ENCODE assay signal across 8 cellular contexts in the genomic region with DNA sequence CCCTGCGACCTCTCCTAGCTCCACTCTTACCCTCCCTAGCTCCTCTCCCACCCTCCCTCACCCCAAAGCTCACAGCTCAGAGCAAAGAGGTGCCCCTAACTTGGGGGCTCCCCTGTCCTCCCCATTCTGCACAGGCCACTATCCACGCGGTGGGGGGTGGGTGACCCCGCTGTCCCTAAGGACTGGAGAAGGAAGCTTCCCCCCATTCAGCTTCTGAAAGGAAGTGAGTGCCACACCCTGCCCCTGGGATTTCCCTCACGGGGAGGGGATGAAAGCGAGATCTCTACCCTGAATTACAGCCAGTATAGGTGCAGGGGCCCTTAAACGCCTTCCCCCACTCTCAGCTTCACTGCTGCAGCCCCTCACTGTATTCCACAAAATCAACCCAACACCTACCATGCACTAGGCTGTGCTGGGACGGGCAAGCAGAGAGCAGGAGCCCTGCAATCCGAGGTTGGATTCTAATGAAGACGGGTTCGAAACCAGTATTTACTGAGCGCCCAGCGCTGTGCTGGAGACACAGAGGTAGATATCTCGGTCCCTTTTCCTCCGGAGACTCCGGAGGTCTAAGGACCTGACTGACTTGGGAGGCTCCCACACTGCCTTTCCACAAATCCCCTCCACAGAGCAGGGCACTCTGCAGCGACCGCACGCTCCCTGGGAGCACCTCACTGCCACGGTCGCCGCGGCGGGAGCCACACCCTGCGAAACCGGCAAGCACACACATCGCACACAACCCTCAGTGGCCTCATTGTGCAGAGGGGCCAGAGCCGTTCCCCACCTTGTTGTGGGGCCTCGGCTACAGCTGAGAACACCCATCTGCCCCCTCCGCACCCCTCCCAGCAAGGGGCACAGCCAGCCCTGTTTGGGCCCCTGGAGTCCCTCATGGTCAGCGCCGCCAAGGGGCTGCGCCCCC. TPM values are rescaled to one million over a fixed set of nuclear protein-coding genes. Genes with fewer than 3 reads are reported as not detected.
DNase-seq lines count a peak whose midpoint lies in the region; ATAC-seq and TF ChIP-seq lines count a peak whose summit lies in the region.

No MANE protein-coding gene starts in this region.

- no peaks in the 10 kb centered on the region for H3K9me3 ChIP-seq in H9 (ENCODE audit: control insufficient read depth, low read depth, low read length)
- H3K9me3 ChIP-seq in sigmoid colon: no peaks in the 10 kb centered on the region

- no peak for ATAC-seq in GM21529 (IDR thresholded peaks at IDR 0.05; ENCODE audit: unreplicated experiment)

- no peak overlapping the region for H3K56ac ChIP-seq in H9 (ENCODE audit: insufficient read length, low read depth, low read length)

- peaks cover 2% of the 10 kb centered on the region for H4K20me1 ChIP-seq in H9 (ENCODE audit: control insufficient read depth, insufficient read depth, insufficient read length)

- H3K9me3 Mint-ChIP-seq in H9: no peaks in the 10 kb centered on the region; a peak in 2 of 5 replicates
- H3K9me3 Mint-ChIP-seq in activated T-helper 1 cell treated with anti-CD3 and anti-CD28 coated beads, Interleukin-12 subunit alpha, Interleukin-12 subunit beta, Interleukin-2, Interleukin-4 antibody, amounts not matched to agents 30 ng/mL and 10 ng/mL and 1 ng/mL, durations not matched to agents 14 hours and 24 hours and 36 hours: no peaks in the 10 kb centered on the region
- no peaks in the 10 kb centered on the region for H3K9me3 Mint-ChIP-seq in glutamatergic neuron (ENCODE audit: unreplicated experiment)

- no peak overlapping the region for H2BK5ac ChIP-seq in H9 (ENCODE audit: insufficient read length, low read length)

- TF ChIP-seq POLR2A in sigmoid colon (IDR thresholded peaks at IDR 0.05): no peak

- H3K4me1 ChIP-seq in ACC112 (ENCODE audit: control insufficient read depth, insufficient read depth, low read length, unreplicated experiment): peaks cover 46% of the 10 kb centered on the region
- no peaks in the 10 kb centered on the region; the same call in 1 of the 2 replicates for H3K4me1 ChIP-seq in H9 (ENCODE audit: insufficient read depth, low read length)
- peaks cover 0 to 67% (median 52%) of the 10 kb centered on the region in 4 donors for H3K4me1 ChIP-seq in sigmoid colon

- H3K27me3 Mint-ChIP-seq in H9 (ENCODE audit: low read depth): peaks cover 80% of the 10 kb centered on the region
- H3K27me3 Mint-ChIP-seq in activated T-helper 1 cell treated with anti-CD3 and anti-CD28 coated beads, Interleukin-12 subunit alpha, Interleukin-12 subunit beta, Interleukin-2, Interleukin-4 antibody, amounts not matched to agents 30 ng/mL and 10 ng/mL and 1 ng/mL, durations not matched to agents 14 hours and 24 hours and 36 hours (ENCODE audit: insufficient read depth): peaks cover 10% of the 10 kb centered on the region
- peaks cover 27% of the 10 kb centered on the region for H3K27me3 Mint-ChIP-seq in glutamatergic neuron (ENCODE audit: unreplicated experiment)

- H3K4me1 Mint-ChIP-seq in H9 (peaks cover 35 to 59% of the 10 kb centered on the region in 2 experiments), glutamatergic neuron (ENCODE audit: low read depth, unreplicated experiment) (peaks cover 10% of the 10 kb centered on the region)
- peaks cover 63% of the 10 kb centered on the region for H3K4me1 Mint-ChIP-seq in activated T-helper 1 cell treated with anti-CD3 and anti-CD28 coated beads, Interleukin-12 subunit alpha, Interleukin-12 subunit beta, Interleukin-2, Interleukin-4 antibody, amounts not matched to agents 30 ng/mL and 10 ng/mL and 1 ng/mL, durations not matched to agents 14 hours and 24 hours and 36 hours (ENCODE audit: low read depth)

- H3K79me1 ChIP-seq in H9 (ENCODE audit: insufficient read depth, low read depth, low read length, poor library complexity, severe bottlenecking): no peaks in the 10 kb centered on the region

- no peak for TF ChIP-seq EP300 in sigmoid colon (IDR thresholded peaks at IDR 0.05)

- peak overlapping the region; percentile 24 for H3K18ac ChIP-seq in H9 (ENCODE audit: insufficient read length, low read depth, low read length)

- H3K4me3 Mint-ChIP-seq in H9: peak overlapping the region; percentile 81 to 92
- H3K4me3 Mint-ChIP-seq in activated T-helper 1 cell treated with anti-CD3 and anti-CD28 coated beads, Interleukin-12 subunit alpha, Interleukin-12 subunit beta, Interleukin-2, Interleukin-4 antibody, amounts not matched to agents 30 ng/mL and 10 ng/mL and 1 ng/mL, durations not matched to agents 14 hours and 24 hours and 36 hours: peak overlapping the region; percentile 97
- peak overlapping the region; percentile 78 for H3K4me3 Mint-ChIP-seq in glutamatergic neuron (ENCODE audit: unreplicated experiment)

- no peak overlapping the region for H3K4ac ChIP-seq in H9 (ENCODE audit: low read depth, low read length)

- no peaks in the 10 kb centered on the region for H3K27me3 ChIP-seq in ACC112 (ENCODE audit: insufficient read depth, low read length)
- peaks cover 53% of the 10 kb centered on the region for H3K27me3 ChIP-seq in H9 (ENCODE audit: insufficient read depth, low read length)
- no peaks in the 10 kb centered on the region for H3K27me3 ChIP-seq in sigmoid colon

- no peak overlapping the region for H3T11ph ChIP-seq in H9 (ENCODE audit: low read length)

- intact Hi-C loops in activated T-helper 1 cell treated with anti-CD3 and anti-CD28 coated beads, Interleukin-12 subunit alpha, Interleukin-12 subunit beta, Interleukin-2, Interleukin-4 antibody, amounts not matched to agents 30 ng/mL and 10 ng/mL and 1 ng/mL, durations not matched to agents 14 hours and 24 hours and 36 hours (cut with micrococcal nuclease): loop anchor here (1.0 to 5.0 kb wide), 3 partner anchors 16 to 47 kb away; partner anchors contain the start of gene EEF1G
- intact Hi-C loops in sigmoid colon (cut with DNase I): loop anchor here (2.0 kb wide), 2 partner anchors 38 to 144 kb away; no protein-coding TSS in a partner anchor

- H2BK120ac ChIP-seq in H9 (ENCODE audit: low read depth, low read length, poor library complexity, severe bottlenecking): no peak overlapping the region

- no peak overlapping the region for H2AFZ ChIP-seq in ACC112 (ENCODE audit: low read length, unreplicated experiment)
- H2AFZ ChIP-seq in H9 (ENCODE audit: low read length): no peak overlapping the region

- H3K36me3 Mint-ChIP-seq in H9 (ENCODE audit: insufficient read depth in 1 of 3, low read depth in 3 of 3): no peaks in the 10 kb centered on the region; a peak in 1 of 7 replicates
- H3K36me3 Mint-ChIP-seq in activated T-helper 1 cell treated with anti-CD3 and anti-CD28 coated beads, Interleukin-12 subunit alpha, Interleukin-12 subunit beta, Interleukin-2, Interleukin-4 antibody, amounts not matched to agents 30 ng/mL and 10 ng/mL and 1 ng/mL, durations not matched to agents 14 hours and 24 hours and 36 hours (ENCODE audit: low read depth): no peaks in the 10 kb centered on the region
- no peaks in the 10 kb centered on the region for H3K36me3 Mint-ChIP-seq in glutamatergic neuron (ENCODE audit: unreplicated experiment)

- peak overlapping the region; percentile 74 for H3K27ac ChIP-seq in ACC112 (ENCODE audit: low read depth, low read length)
- H3K27ac ChIP-seq in H9 (ENCODE audit: insufficient read length, low read depth, low read length): no peak overlapping the region
- peak overlapping the region; percentile 96 to 100 (median 98) for H3K27ac ChIP-seq in sigmoid colon

- no peak overlapping the region for H2BK15ac ChIP-seq in H9 (ENCODE audit: low read depth, low read length)

- peak overlapping the region; percentile 66 for H3K4me2 ChIP-seq in H9 (ENCODE audit: insufficient read depth, insufficient read length, low read length)

- no peak overlapping the region for H4K91ac ChIP-seq in H9 (ENCODE audit: insufficient read length, low read depth, low read length)

- no peak overlapping the region for H2BK20ac ChIP-seq in H9 (ENCODE audit: low read depth, low read length, poor library complexity, severe bottlenecking)

- no peak overlapping the region for H2BK12ac ChIP-seq in H9 (ENCODE audit: insufficient read length, low read depth, low read length)

- H3K14ac ChIP-seq in H9 (ENCODE audit: insufficient read depth, low read length): peak overlapping the region; percentile 33; the same call in 1 of the 2 replicates

- H4K8ac ChIP-seq in H9 (replicated peaks; ENCODE audit: insufficient read length, low read depth, low read length): no peak overlapping the region

- DNase-seq in H9: no peak
- no peak for DNase-seq in activated T-helper 1 cell treated with anti-CD3 and anti-CD28 coated beads, Interleukin-12 subunit alpha, Interleukin-12 subunit beta, Interleukin-2, Interleukin-4 antibody, amounts not matched to agents 30 ng/mL and 10 ng/mL and 1 ng/mL, durations not matched to agents 14 hours and 24 hours and 36 hours (ENCODE audit: low spot score)
- no peak for DNase-seq in glutamatergic neuron
- DNase-seq in sigmoid colon: peak; percentile 69
- no peak for DNase-seq in NCI-H1436 treated with DMSO at 0.1 percent for 48 hours (lab: John Stamatoyannopoulos, UW)
- DNase-seq in medulla oblongata (ENCODE audit: extremely low spot score): no peak

- no peak for TF ChIP-seq CTCF in H9 (conservative IDR thresholded peaks at IDR 0.05)
- no peak for TF ChIP-seq CTCF in glutamatergic neuron (IDR thresholded peaks at IDR 0.05; ENCODE audit: partially characterized antibody, unreplicated experiment)
- TF ChIP-seq CTCF in sigmoid colon (IDR thresholded peaks at IDR 0.05): no peak

- no peak overlapping the region for H3K9ac ChIP-seq in H9 (ENCODE audit: extremely low read depth, insufficient read length, low read length)

- no CpG with 5 or more reads among the region's 33 CpGs for WGBS in H9 (ENCODE audit: extremely low coverage, insufficient read length, low lambda C conversion rate)
- WGBS in sigmoid colon, 2 donors: 3 to 7% methylated on average over 33 of the region's 33 CpGs

- no peak overlapping the region for H2AK5ac ChIP-seq in H9 (ENCODE audit: insufficient read length, low read length)

- H3K36me3 ChIP-seq in ACC112 (ENCODE audit: insufficient read depth, low read length) (no peaks in the 10 kb centered on the region), sigmoid colon (no peaks in the 10 kb centered on the region)

- peaks cover 80% of the 10 kb centered on the region for H3K79me2 ChIP-seq in ACC112 (ENCODE audit: control insufficient read depth, insufficient read depth, low read length, unreplicated experiment)
- H3K79me2 ChIP-seq in H9 (ENCODE audit: insufficient read depth, low read length): no peaks in the 10 kb centered on the region

- H3K23ac ChIP-seq in H9 (ENCODE audit: insufficient read length, low read depth, low read length): no peak overlapping the region

- H4K5ac ChIP-seq in H9 (ENCODE audit: insufficient read length, low read depth, low read length): no peak overlapping the region

- H3K23me2 ChIP-seq in H9 (ENCODE audit: insufficient read length, low read depth, low read length, poor library complexity, severe bottlenecking): peaks cover 26% of the 10 kb centered on the region

- peak overlapping the region in 1 of 3 experiments; percentile 49; a peak in 1 of 7 replicates for H3K27ac Mint-ChIP-seq in H9
- peak overlapping the region; percentile 95 for H3K27ac Mint-ChIP-seq in activated T-helper 1 cell treated with anti-CD3 and anti-CD28 coated beads, Interleukin-12 subunit alpha, Interleukin-12 subunit beta, Interleukin-2, Interleukin-4 antibody, amounts not matched to agents 30 ng/mL and 10 ng/mL and 1 ng/mL, durations not matched to agents 14 hours and 24 hours and 36 hours
- no peak overlapping the region for H3K27ac Mint-ChIP-seq in glutamatergic neuron (ENCODE audit: unreplicated experiment)

- H3K4me3 ChIP-seq in ACC112 (ENCODE audit: low read depth, low read length) (peak overlapping the region; percentile 97), sigmoid colon (peak overlapping the region; percentile 80 to 100 (median 95))

RNA-seq across cellular contexts. Expression of gene AHNAK, which starts 1.8 kb away (rescaled TPM):
- total RNA-seq in H9 (2021) (13.9 and 15.2 TPM in 2 replicates), glutamatergic neuron (ENCODE audit: unreplicated experiment) (4.5 TPM), sigmoid colon (1,000 to 10,000 TPM in 2 of 4 donors, 100 to 1,000 TPM in 2; 751 to 1,294 (median 1,065) TPM)
- total RNA-seq in activated T-helper 1 cell treated with anti-CD3 and anti-CD28 coated beads, Interleukin-12 subunit alpha, Interleukin-12 subunit beta, Interleukin-2, Interleukin-4 antibody, amounts not matched to agents 30 ng/mL and 10 ng/mL and 1 ng/mL, durations not matched to agents 14 hours and 24 hours and 36 hours: 96.5 and 97.2 TPM in 2 replicates
- 100 to 1,000 TPM in 1 of 3 donors, 10 to 100 TPM in 2; 82.3 to 141 (median 85.5) TPM for polyA plus RNA-seq in sigmoid colon

RNA-seq across cellular contexts. Expression of gene EEF1G, which starts 28.9 kb away (rescaled TPM):
- total RNA-seq in H9 (2021): 1,790 and 1,800 TPM in 2 replicates
- total RNA-seq in activated T-helper 1 cell treated with anti-CD3 and anti-CD28 coated beads, Interleukin-12 subunit alpha, Interleukin-12 subunit beta, Interleukin-2, Interleukin-4 antibody, amounts not matched to agents 30 ng/mL and 10 ng/mL and 1 ng/mL, durations not matched to agents 14 hours and 24 hours and 36 hours: 1,154 and 1,169 TPM in 2 replicates
- total RNA-seq in glutamatergic neuron (ENCODE audit: unreplicated experiment): 928 TPM
- 1,000 to 10,000 TPM; 1,344 to 1,788 (median 1,576) TPM for total RNA-seq in sigmoid colon
- 1,000 to 10,000 TPM; 1,418 to 2,108 (median 1,957) TPM for polyA plus RNA-seq in sigmoid colon

RNA-seq across cellular contexts. Expression of gene TUT1, which starts 46.5 kb away (rescaled TPM):
- 20.7 and 24.9 TPM in 2 replicates for total RNA-seq in H9 (2021)
- 38.7 and 40.7 TPM in 2 replicates for total RNA-seq in activated T-helper 1 cell treated with anti-CD3 and anti-CD28 coated beads, Interleukin-12 subunit alpha, Interleukin-12 subunit beta, Interleukin-2, Interleukin-4 antibody, amounts not matched to agents 30 ng/mL and 10 ng/mL and 1 ng/mL, durations not matched to agents 14 hours and 24 hours and 36 hours
- 29.7 TPM for total RNA-seq in glutamatergic neuron (ENCODE audit: unreplicated experiment)
- total RNA-seq in sigmoid colon: 1 to 10 TPM; 5.4 to 7.1 (median 6.2) TPM
- 10 to 100 TPM in 1 of 3 donors, 1 to 10 TPM in 2; 5.3 to 16.8 (median 6.0) TPM for polyA plus RNA-seq in sigmoid colon

RNA-seq across cellular contexts. Expression of gene MTA2, which starts 56.9 kb away (rescaled TPM):
- total RNA-seq in H9 (2021) (143 and 149 TPM in 2 replicates), glutamatergic neuron (ENCODE audit: unreplicated experiment) (172 TPM), sigmoid colon (10 to 100 TPM; 50.1 to 62.2 (median 58.1) TPM)
- 224 and 230 TPM in 2 replicates for total RNA-seq in activated T-helper 1 cell treated with anti-CD3 and anti-CD28 coated beads, Interleukin-12 subunit alpha, Interleukin-12 subunit beta, Interleukin-2, Interleukin-4 antibody, amounts not matched to agents 30 ng/mL and 10 ng/mL and 1 ng/mL, durations not matched to agents 14 hours and 24 hours and 36 hours
- 10 to 100 TPM; 28.8 to 86.3 (median 36.1) TPM for polyA plus RNA-seq in sigmoid colon
